ENCODE assay signal across 11 cellular contexts in genomic region chr1:96416111-96416595, GRCh38.
DNase-seq lines count a peak whose midpoint lies in the region; ATAC-seq and TF ChIP-seq lines count a peak whose summit lies in the region.
"Had no signal": no experiment of that assay in that cellular context is flagged by ENCODE, and none has a peak within 500 bp of the region (broad histone marks: within the 10 kb centered on the region; RNA-seq: fewer than 3 reads in every experiment).

No MANE protein-coding gene starts in this region.

- H3K27me3 ChIP-seq in kidney epithelial cell (ENCODE audit: control insufficient read depth, insufficient read depth, low read length) (no peaks in the 10 kb centered on the region), upper lobe of left lung (no peaks in the 10 kb centered on the region)

- POLR2A ChIA-PET in activated CD4-positive, alpha-beta memory T cell treated with anti-CD3 and anti-CD28 coated beads, Interleukin-2, amount 10 ng/mL, durations not matched to agents 7 days and 5 days (lab: Charles Lee): no interaction called here

- peak in 1 of 4 donors; percentile 4 for TF ChIP-seq EP300 in upper lobe of left lung (IDR thresholded peaks at IDR 0.05)

- no peaks in the 10 kb centered on the region for H3K9me3 ChIP-seq in upper lobe of left lung

- H3K36me3 Mint-ChIP-seq in activated CD4-positive, alpha-beta memory T cell treated with anti-CD3 and anti-CD28 coated beads, Interleukin-2, amount 10 ng/mL, durations not matched to agents 7 days and 5 days (ENCODE audit: low read depth): no peaks in the 10 kb centered on the region
- H3K36me3 Mint-ChIP-seq: naive thymus-derived CD4-positive, alpha-beta T cell had no signal

- no peak overlapping the region for H3K4me3 ChIP-seq in cardiac fibroblast (replicated peaks in 1 of 2; ENCODE audit: low read depth in 2 of 2, low read length in 2 of 2)
- H3K4me3 ChIP-seq in kidney epithelial cell (ENCODE audit: low read depth, low read length): no peak overlapping the region
- no peak overlapping the region for H3K4me3 ChIP-seq in upper lobe of left lung

- TF ChIP-seq POLR2A in upper lobe of left lung (IDR thresholded peaks at IDR 0.05): no peak

- WGBS in upper lobe of left lung, 2 donors: 58 to 62% methylated on average over 5 of the region's 5 CpGs

- peak; percentile 70 for DNase-seq in MV-4-11 (lab: John Stamatoyannopoulos, UW)
- peak; percentile 96 to 99 for DNase-seq in cardiac fibroblast (ENCODE audit: low read depth in 2 of 2)
- peak; percentile 56 for DNase-seq in kidney epithelial cell (ENCODE audit: low read depth)
- DNase-seq in upper lobe of left lung: no peak
- DNase-seq in NOMO-1 treated with dmso at 0.1 percent for 144 hours (lab: John Stamatoyannopoulos, UW; ENCODE audit: unreplicated experiment): no peak
- DNase-seq in activated CD4-positive, alpha-beta memory T cell treated with anti-CD3 and anti-CD28 coated beads, Interleukin-2, amount 10 ng/mL, durations not matched to agents 7 days and 5 days: no peak
- DNase-seq: Kasumi-1; naive thymus-derived CD4-positive, alpha-beta T cell; T-helper 1 cell had no signal

- H3K27ac ChIP-seq in upper lobe of left lung: no peak overlapping the region

- H3K4me1 ChIP-seq in upper lobe of left lung: no peaks in the 10 kb centered on the region

- TF ChIP-seq CTCF in cardiac fibroblast (IDR thresholded peaks at IDR 0.05; ENCODE audit: low read depth, low read length) (no peak), kidney epithelial cell (IDR thresholded peaks at IDR 0.05; ENCODE audit: insufficient read depth, low read length, poor library complexity, severe bottlenecking) (no peak), upper lobe of left lung (IDR thresholded peaks at IDR 0.05) (no peak)

- CTCF ChIA-PET in activated CD4-positive, alpha-beta memory T cell treated with anti-CD3 and anti-CD28 coated beads, Interleukin-2, amount 10 ng/mL, durations not matched to agents 7 days and 5 days (lab: Charles Lee): no interaction called here

- peaks cover 7% of the 10 kb centered on the region for H3K9me3 Mint-ChIP-seq in activated CD4-positive, alpha-beta memory T cell treated with anti-CD3 and anti-CD28 coated beads, Interleukin-2, amount 10 ng/mL, durations not matched to agents 7 days and 5 days

- ATAC-seq in upper lobe of left lung (ENCODE audit: low FRiP score in 2 of 2): peak; percentile 69 to 89
- no peak for ATAC-seq in GM21737 (IDR thresholded peaks at IDR 0.05; ENCODE audit: unreplicated experiment)
- ATAC-seq in HG02970 (IDR thresholded peaks at IDR 0.05; ENCODE audit: low FRiP score, unreplicated experiment): no peak
- ATAC-seq: naive thymus-derived CD4-positive, alpha-beta T cell had no signal

- H3K36me3 ChIP-seq in kidney epithelial cell (ENCODE audit: control insufficient read depth, insufficient read depth, low read length) (no peaks in the 10 kb centered on the region), upper lobe of left lung (no peaks in the 10 kb centered on the region)

- no peak overlapping the region for H3K27ac Mint-ChIP-seq in activated CD4-positive, alpha-beta memory T cell treated with anti-CD3 and anti-CD28 coated beads, Interleukin-2, amount 10 ng/mL, durations not matched to agents 7 days and 5 days
- H3K27ac Mint-ChIP-seq: naive thymus-derived CD4-positive, alpha-beta T cell had no signal

- H3K27me3 Mint-ChIP-seq in activated CD4-positive, alpha-beta memory T cell treated with anti-CD3 and anti-CD28 coated beads, Interleukin-2, amount 10 ng/mL, durations not matched to agents 7 days and 5 days: no peaks in the 10 kb centered on the region

- no peaks in the 10 kb centered on the region for H3K4me1 Mint-ChIP-seq in activated CD4-positive, alpha-beta memory T cell treated with anti-CD3 and anti-CD28 coated beads, Interleukin-2, amount 10 ng/mL, durations not matched to agents 7 days and 5 days
- H3K4me1 Mint-ChIP-seq: naive thymus-derived CD4-positive, alpha-beta T cell had no signal

- no peak overlapping the region for H3K4me3 Mint-ChIP-seq in activated CD4-positive, alpha-beta memory T cell treated with anti-CD3 and anti-CD28 coated beads, Interleukin-2, amount 10 ng/mL, durations not matched to agents 7 days and 5 days
- H3K4me3 Mint-ChIP-seq: naive thymus-derived CD4-positive, alpha-beta T cell had no signal

Comparison
In these comparisons a context has a peak if more than half of its experiments do, and no peak if none do; other contexts are left out.
1. DNase-seq: peak in MV-4-11 (single experiment), cardiac fibroblast (2 of 2) and kidney epithelial cell (single experiment); none in upper lobe of left lung (0 of 2), NOMO-1 treated with dmso at 0.1 percent for 144 hours (single experiment) and activated CD4-positive, alpha-beta memory T cell treated with anti-CD3 and anti-CD28 coated beads, Interleukin-2, amount 10 ng/mL, durations not matched to agents 7 days and 5 days (single experiment).
2. ATAC-seq: peak in upper lobe of left lung (2 of 2); none in GM21737 (single experiment) and HG02970 (single experiment).